ENCODE assay signal across 9 cellular contexts in genomic region chr15:96889734-96890480, GRCh38.
DNase-seq lines count a peak whose midpoint lies in the region; ATAC-seq and TF ChIP-seq lines count a peak whose summit lies in the region.
"Had no signal": no experiment of that assay in that cellular context is flagged by ENCODE, and none has a peak within 500 bp of the region (broad histone marks: within the 10 kb centered on the region; RNA-seq: fewer than 3 reads in every experiment).

No MANE protein-coding gene starts in this region.

- no peaks in the 10 kb centered on the region for H3K27me3 Mint-ChIP-seq in HFFc6 (ENCODE audit: insufficient read depth)
- no peaks in the 10 kb centered on the region for H3K27me3 Mint-ChIP-seq in activated naive CD8-positive, alpha-beta T cell treated with anti-CD3 and anti-CD28 coated beads, Interleukin-2, amount 10 ng/mL, durations not matched to agents 7 days and 5 days

- WGBS in lower leg skin, 2 donors = 35 to 39% methylated on average over 6 of the region's 6 CpGs

- peak overlapping the region; percentile 62; the same call in 1 of the 2 replicates for H3K27ac Mint-ChIP-seq in HFFc6
- H3K27ac Mint-ChIP-seq in activated naive CD8-positive, alpha-beta T cell treated with anti-CD3 and anti-CD28 coated beads, Interleukin-2, amount 10 ng/mL, durations not matched to agents 7 days and 5 days = peak overlapping the region; percentile 74

- no peak overlapping the region for H3K27ac ChIP-seq in mucosa of rectum (ENCODE audit: low read depth in 2 of 2, low read length in 2 of 2)
- H3K27ac ChIP-seq: cardiac muscle cell had no signal

- TF ChIP-seq CTCF in HFFc6 (IDR thresholded peaks at IDR 0.05) (no peak), lower leg skin (IDR thresholded peaks at IDR 0.05) (no peak)

- H3K36me3 ChIP-seq in mucosa of rectum (ENCODE audit: control insufficient read depth in 2 of 2, insufficient read depth in 2 of 2, low read length in 2 of 2) = no peaks in the 10 kb centered on the region
- H3K36me3 ChIP-seq: cardiac muscle cell had no signal

- peak overlapping the region; percentile 57 to 59 for H3K4me3 ChIP-seq in mucosa of rectum (ENCODE audit: low read length in 2 of 2)
- H3K4me3 ChIP-seq in lower leg skin (ENCODE audit: low read depth, poor library complexity, severe bottlenecking) = no peak overlapping the region
- H3K4me3 ChIP-seq: cardiac muscle cell had no signal

- H3K27me3 ChIP-seq in mucosa of rectum (ENCODE audit: control insufficient read depth in 2 of 2, insufficient read depth in 2 of 2, low read length in 2 of 2) = no peaks in the 10 kb centered on the region
- H3K27me3 ChIP-seq: cardiac muscle cell had no signal

- no peaks in the 10 kb centered on the region for H3K36me3 Mint-ChIP-seq in HFFc6 (ENCODE audit: low read depth)
- no peaks in the 10 kb centered on the region for H3K36me3 Mint-ChIP-seq in activated naive CD8-positive, alpha-beta T cell treated with anti-CD3 and anti-CD28 coated beads, Interleukin-2, amount 10 ng/mL, durations not matched to agents 7 days and 5 days

- peaks cover 0 to 2% of the 10 kb centered on the region in 2 donors for H3K4me1 ChIP-seq in mucosa of rectum (ENCODE audit: control insufficient read depth in 2 of 2, insufficient read depth in 2 of 2, low read length in 2 of 2)

- peak overlapping the region in 1 of 2 donors; percentile 12 for H3K9ac ChIP-seq in mucosa of rectum (ENCODE audit: low read depth in 1 of 2, low read length in 2 of 2)

- POLR2A ChIA-PET in activated naive CD8-positive, alpha-beta T cell treated with anti-CD3 and anti-CD28 coated beads, Interleukin-2, amount 10 ng/mL, durations not matched to agents 7 days and 5 days (lab: Charles Lee) = no interaction called here

- no peaks in the 10 kb centered on the region for H3K9me3 ChIP-seq in mucosa of rectum (ENCODE audit: control insufficient read depth in 2 of 2, low read length in 2 of 2)

- H3K9me3 Mint-ChIP-seq in HFFc6 = no peaks in the 10 kb centered on the region; the same call in 1 of the 2 replicates
- no peaks in the 10 kb centered on the region for H3K9me3 Mint-ChIP-seq in activated naive CD8-positive, alpha-beta T cell treated with anti-CD3 and anti-CD28 coated beads, Interleukin-2, amount 10 ng/mL, durations not matched to agents 7 days and 5 days

- ATAC-seq in activated naive CD8-positive, alpha-beta T cell treated with anti-CD3 and anti-CD28 coated beads, Interleukin-2, amount 10 ng/mL, durations not matched to agents 7 days and 5 days (ENCODE audit: low read depth) = peak; percentile 39
- no peak for ATAC-seq in HG03469 (IDR thresholded peaks at IDR 0.05; ENCODE audit: unreplicated experiment)

- no peak for TF ChIP-seq POLR2A in lower leg skin (IDR thresholded peaks at IDR 0.05)

- H3K4me1 Mint-ChIP-seq in HFFc6 (ENCODE audit: low read depth) = peaks cover 24% of the 10 kb centered on the region
- H3K4me1 Mint-ChIP-seq in activated naive CD8-positive, alpha-beta T cell treated with anti-CD3 and anti-CD28 coated beads, Interleukin-2, amount 10 ng/mL, durations not matched to agents 7 days and 5 days = peaks cover 5% of the 10 kb centered on the region

- DNase-seq in AG20443 (ENCODE audit: low spot score) = peak; percentile 9
- no peak for DNase-seq in HFFc6
- no peak for DNase-seq in activated naive CD8-positive, alpha-beta T cell treated with anti-CD3 and anti-CD28 coated beads, Interleukin-2, amount 10 ng/mL, durations not matched to agents 7 days and 5 days
- DNase-seq in NCI-H2171 (lab: John Stamatoyannopoulos, UW) = no peak
- no peak for DNase-seq in lower leg skin (ENCODE audit: low spot score in 2 of 2)
- DNase-seq in NCI-H2227 (lab: John Stamatoyannopoulos, UW; ENCODE audit: unreplicated experiment) = no peak

- intact Hi-C loops in lower leg skin (cut with DNase I; ENCODE audit: low total_unique reads) = no loop called here

- peak overlapping the region; percentile 85 for H3K4me3 Mint-ChIP-seq in HFFc6
- H3K4me3 Mint-ChIP-seq in activated naive CD8-positive, alpha-beta T cell treated with anti-CD3 and anti-CD28 coated beads, Interleukin-2, amount 10 ng/mL, durations not matched to agents 7 days and 5 days = peak overlapping the region; percentile 79
